In genomic region chr18:9184998-9185613, GRCh38 we compare ENCODE assay signal across 1 cellular context.
TF ChIP-seq lines count a peak whose summit lies in the region.

No MANE protein-coding gene starts in this region.

TF ChIP-seq in IMR-90, 13 proteins besides CTCF, POLR2A, EP300 and RAD21 (continued from another document):
- TF ChIP-seq USF2 (IDR thresholded peaks at IDR 0.05; ENCODE audit: low read depth, low read length) = no peak
- TF ChIP-seq MAZ (IDR thresholded peaks at IDR 0.05; ENCODE audit: borderline replicate concordance, low read depth, low read length) = no peak
- no peak for TF ChIP-seq CEBPB (IDR thresholded peaks at IDR 0.05; ENCODE audit: low read depth, low read length)
- TF ChIP-seq MAFK (IDR thresholded peaks at IDR 0.05; ENCODE audit: low read depth, low read length) = no peak
